ENCODE assay signal across 14 cellular contexts in genomic region chr17:12730421-12730820, GRCh38. TPM values are rescaled to one million over a fixed set of nuclear protein-coding genes. Genes with fewer than 3 reads are reported as not detected.
A peak's percentile ranks its signal among the peaks of the same experiment; 100 is the strongest.
DNase-seq lines count a peak whose midpoint lies in the region; ATAC-seq and TF ChIP-seq lines count a peak whose summit lies in the region.
"Had no signal": no experiment of that assay in that cellular context is flagged by ENCODE, and none has a peak within 500 bp of the region (broad histone marks: within the 10 kb centered on the region; RNA-seq: fewer than 3 reads in every experiment).

No MANE protein-coding gene starts in this region.

- 56 to 63% (median 57%) methylated on average over 5 of the region's 5 CpGs for WGBS in heart left ventricle, 4 donors
- 65 to 88% methylated on average over 5 of the region's 5 CpGs for WGBS in esophagus squamous epithelium, 2 donors

- ATAC-seq in heart left ventricle (peak in 3 of 4 donors; percentile 2 to 16 (median 13)), Right ventricle myocardium inferior (no peak), HG03097 (IDR thresholded peaks at IDR 0.05; ENCODE audit: low FRiP score, unreplicated experiment) (no peak)

- TF ChIP-seq POLR2A in heart left ventricle (IDR thresholded peaks at IDR 0.05), result no peak
- TF ChIP-seq POLR2A in esophagus squamous epithelium (IDR thresholded peaks at IDR 0.05), result no peak

- no peak overlapping the region for H2AFZ ChIP-seq in osteoblast (ENCODE audit: low read length)

- H3K4me1 ChIP-seq in heart left ventricle, result peaks cover 0 to 59% (median 14%) of the 10 kb centered on the region in 12 donors
- peaks cover 3 to 16% (median 4%) of the 10 kb centered on the region in 3 donors for H3K4me1 ChIP-seq in esophagus squamous epithelium
- peaks cover 17% of the 10 kb centered on the region for H3K4me1 ChIP-seq in osteoblast (ENCODE audit: insufficient read depth, low read length)

- H3K9me3 ChIP-seq in heart left ventricle (no peaks in the 10 kb centered on the region), esophagus squamous epithelium (no peaks in the 10 kb centered on the region), osteoblast (ENCODE audit: low read depth, low read length) (no peaks in the 10 kb centered on the region)
- H3K9me3 ChIP-seq: left lung, testis had no signal

- peak overlapping the region in 3 of 12 donors; percentile 1 to 15 (median 10) for H3K4me3 ChIP-seq in heart left ventricle
- H3K4me3 ChIP-seq in esophagus squamous epithelium, result no peak overlapping the region
- H3K4me3 ChIP-seq in osteoblast (ENCODE audit: insufficient read depth, low read length), result no peak overlapping the region
- H3K4me3 ChIP-seq: left lung, testis had no signal

- H3K27ac ChIP-seq in heart left ventricle (peak overlapping the region in 11 of 12 donors; percentile 76 to 91 (median 82)), esophagus squamous epithelium (peak overlapping the region in 3 of 4 donors; percentile 38 to 68 (median 57)), osteoblast (ENCODE audit: low read depth, low read length) (peak overlapping the region; percentile 71)

- H3K4me2 ChIP-seq in osteoblast (ENCODE audit: insufficient read depth, low read length), result peak overlapping the region; percentile 44

- no peaks in the 10 kb centered on the region for H3K27me3 ChIP-seq in heart left ventricle
- no peaks in the 10 kb centered on the region for H3K27me3 ChIP-seq in esophagus squamous epithelium
- no peaks in the 10 kb centered on the region for H3K27me3 ChIP-seq in osteoblast (ENCODE audit: insufficient read depth, low read length)
- H3K27me3 ChIP-seq: left lung, testis had no signal

- intact Hi-C loops in heart left ventricle (cut with DNase I), result loop anchor here in 6 of 10 donors (2.0 to 10.0 kb wide), 8 partner anchors 48 to 476 kb away; no protein-coding TSS in a partner anchor
- intact Hi-C loops in Right ventricle myocardium inferior (cut with DNase I), result loop anchor here (2.0 to 10.0 kb wide), 2 partner anchors 62 to 546 kb away; no protein-coding TSS in a partner anchor
- intact Hi-C loops in esophagus squamous epithelium (cut with DNase I), result no loop called here

- peaks cover 0 to 7% (median 0%) of the 10 kb centered on the region in 9 donors for H3K36me3 ChIP-seq in heart left ventricle
- H3K36me3 ChIP-seq in esophagus squamous epithelium, result no peaks in the 10 kb centered on the region
- no peaks in the 10 kb centered on the region for H3K36me3 ChIP-seq in osteoblast (ENCODE audit: insufficient read depth, low read length)
- H3K36me3 ChIP-seq: left lung had no signal

- DNase-seq in heart left ventricle (no peak), Right ventricle myocardium inferior (ENCODE audit: missing footprints) (no peak), esophagus squamous epithelium (lab: John Stamatoyannopoulos, UW) (no peak), osteoblast (ENCODE audit: insufficient read length, low spot score, missing footprints) (no peak), NCI-H1417 treated with DMSO at 0.1 percent for 48 hours (lab: John Stamatoyannopoulos, UW) (no peak), midbrain (lab: John Stamatoyannopoulos, UW) (no peak), NCI-H1105 (lab: John Stamatoyannopoulos, UW) (no peak)
- DNase-seq: ACHN; activated effector memory CD4-positive, alpha-beta T cell treated with Interleukin-2 at 50 U/mL for 16 hours; stimulated activated CD4-positive, alpha-beta T cell treated with anti-CD3 and anti-CD28 coated beads, Interleukin-2, amount 100 ng/mL, for 48 hours; stimulated activated CD8-positive, alpha-beta memory T cell treated with anti-CD3 and anti-CD28 coated beads, Interleukin-4, amount 100 ng/mL, for 48 hours; testis had no signal

- H4K20me1 ChIP-seq in osteoblast (ENCODE audit: insufficient read depth, low read length), result no peaks in the 10 kb centered on the region

- TF ChIP-seq CTCF in heart left ventricle (IDR thresholded peaks at IDR 0.05) (no peak), esophagus squamous epithelium (IDR thresholded peaks at IDR 0.05) (no peak), osteoblast (IDR thresholded peaks at IDR 0.05; ENCODE audit: extremely low read depth, low read depth, low read length) (no peak)

- H3K79me2 ChIP-seq in osteoblast (ENCODE audit: insufficient read depth, low read length), result no peaks in the 10 kb centered on the region

RNA-seq across cellular contexts. Expression of gene ARHGAP44, which starts 58.9 kb away (rescaled TPM):
- total RNA-seq in heart left ventricle (10 to 100 TPM in 2 of 9 donors, 1 to 10 TPM in 7; 6.0 to 15.7 (median 8.7) TPM), Right ventricle myocardium inferior (8.6 TPM), esophagus squamous epithelium (1 to 10 TPM in 1 of 4 donors, under 1 TPM in 3; 0.61 to 1.9 (median 0.89) TPM), osteoblast (2.9 and 4.3 TPM in 2 replicates)
- 1 to 10 TPM; 4.3 to 8.6 TPM for polyA plus RNA-seq in heart left ventricle

Comparison
In these comparisons a context has a peak if more than half of its experiments do, and no peak if none do; other contexts are left out.
1. ATAC-seq: peak in heart left ventricle (3 of 4); none in Right ventricle myocardium inferior (single experiment) and HG03097 (single experiment).
2. Peak in every context shown above with its lines, with median percentiles within 50 percentile points of each other: H3K27ac ChIP-seq.